Comparison of ENCODE assay signal across 33 cellular contexts in the genomic region with DNA sequence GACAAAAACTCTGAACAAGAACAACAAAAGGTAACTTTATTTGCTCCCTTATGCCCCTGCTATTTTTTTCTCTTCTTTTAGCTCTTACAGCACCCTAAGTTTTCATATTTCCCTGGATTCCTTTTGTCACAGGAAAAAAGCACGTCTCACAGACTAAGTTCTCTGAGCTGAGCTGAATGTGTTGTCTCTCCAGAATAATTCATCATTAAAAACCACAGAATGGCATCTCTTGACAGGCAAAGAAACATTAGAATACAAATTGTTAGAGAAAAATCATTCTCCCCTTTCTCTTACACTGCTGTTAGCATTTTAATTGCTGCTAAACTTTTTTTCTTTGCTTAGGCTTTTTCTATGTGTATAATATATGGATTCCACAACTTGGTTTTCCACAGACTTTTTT.
"Had no signal": no experiment of that assay in that cellular context is flagged by ENCODE, and none has a peak within 500 bp of the region (broad histone marks: within the 10 kb centered on the region; RNA-seq: fewer than 3 reads in every experiment).

No MANE protein-coding gene starts in this region.

- H3K36me3 ChIP-seq: breast epithelium, Peyer's patch, WERI-Rb-1 had no signal

- H3K4me3 Mint-ChIP-seq: activated CD4-positive, alpha-beta T cell treated with anti-CD3 and anti-CD28 coated beads, Interleukin-2, amount 10 ng/mL, durations not matched to agents 24 days and 14 days; activated CD8-positive, alpha-beta T cell treated with anti-CD3 and anti-CD28 coated beads for 36 hours; activated naive CD4-positive, alpha-beta T cell treated with anti-CD3 and anti-CD28 coated beads, Interleukin-2, amount 10 ng/mL, durations not matched to agents 7 days and 5 days; activated naive CD8-positive, alpha-beta T cell; activated naive CD8-positive, alpha-beta T cell treated with anti-CD3 and anti-CD28 coated beads, Interleukin-2, amount 50 U/mL, for 24 hours; activated T-cell treated with anti-CD3 and anti-CD28 coated beads, Interleukin-2, amount 50 U/mL, for 4 hours; IgD-negative memory B cell had no signal

- H3K4me1 ChIP-seq: breast epithelium, Peyer's patch, SJSA1 had no signal

- H3K4me3 ChIP-seq: body of pancreas, breast epithelium, Peyer's patch, SJSA1 had no signal

- H3K9me3 Mint-ChIP-seq: activated CD4-positive, alpha-beta T cell treated with anti-CD3 and anti-CD28 coated beads, Interleukin-2, amount 10 ng/mL, durations not matched to agents 24 days and 14 days; activated CD8-positive, alpha-beta T cell treated with anti-CD3 and anti-CD28 coated beads for 36 hours; activated naive CD4-positive, alpha-beta T cell treated with anti-CD3 and anti-CD28 coated beads, Interleukin-2, amount 10 ng/mL, durations not matched to agents 7 days and 5 days; activated naive CD8-positive, alpha-beta T cell treated with anti-CD3 and anti-CD28 coated beads, Interleukin-2, amount 50 U/mL, for 24 hours; activated T-cell treated with anti-CD3 and anti-CD28 coated beads, Interleukin-2, amount 50 U/mL, for 4 hours; IgD-negative memory B cell had no signal

- DNase-seq: activated CD4-positive, alpha-beta T cell treated with anti-CD3 and anti-CD28 coated beads, Interleukin-2, amount 10 ng/mL, durations not matched to agents 24 days and 14 days; activated CD4-positive, alpha-beta T cell treated with anti-CD3 and anti-CD28 coated beads, Interleukin-2, amount 50 U/mL, for 4 hours; activated CD4-positive, CD25-positive, alpha-beta regulatory T cell; activated CD8-positive, alpha-beta T cell treated with anti-CD3 and anti-CD28 coated beads for 36 hours; activated effector memory CD4-positive, alpha-beta T cell treated with Interleukin-2 at 50 U/mL for 16 hours; activated naive CD4-positive, alpha-beta T cell treated with anti-CD3 and anti-CD28 coated beads, Interleukin-2, amount 10 ng/mL, durations not matched to agents 7 days and 5 days; activated naive CD8-positive, alpha-beta T cell treated with anti-CD3 and anti-CD28 coated beads, Interleukin-2, amount 50 U/mL, for 24 hours; activated T-cell treated with anti-CD3 and anti-CD28 coated beads, Interleukin-2, amount 50 U/mL, for 4 hours; amniotic stem cell; aorta; body of pancreas; caudate nucleus; cerebellar nuclear complex; Karpas-422; KBM-7; NCI-H1048; NCI-H1436 treated with DMSO at 0.1 percent for 48 hours; NCI-H1694 treated with DMSO at 0.1 percent for 48 hours; NCI-H2029; NCI-H345; NCI-H524 treated with DMSO at 0.1 percent for 48 hours; Peyer's patch; RPMI8226; SHP77 treated with DMSO at 0.1 percent for 48 hours; SW 1271; T-helper 1 cell; T-helper 2 cell; T-helper 9 cell; WERI-Rb-1 had no signal

- H3K27ac ChIP-seq: body of pancreas, breast epithelium, Peyer's patch, SJSA1, WERI-Rb-1 had no signal

- H3K9me3 ChIP-seq: body of pancreas, breast epithelium, Peyer's patch, SJSA1 had no signal

- H3K4me1 Mint-ChIP-seq: activated CD4-positive, alpha-beta T cell treated with anti-CD3 and anti-CD28 coated beads, Interleukin-2, amount 10 ng/mL, durations not matched to agents 24 days and 14 days; activated naive CD4-positive, alpha-beta T cell treated with anti-CD3 and anti-CD28 coated beads, Interleukin-2, amount 10 ng/mL, durations not matched to agents 7 days and 5 days; activated naive CD8-positive, alpha-beta T cell treated with anti-CD3 and anti-CD28 coated beads, Interleukin-2, amount 50 U/mL, for 24 hours; IgD-negative memory B cell had no signal

- H3K27ac Mint-ChIP-seq: activated CD4-positive, alpha-beta T cell treated with anti-CD3 and anti-CD28 coated beads, Interleukin-2, amount 10 ng/mL, durations not matched to agents 24 days and 14 days; activated CD8-positive, alpha-beta T cell treated with anti-CD3 and anti-CD28 coated beads for 36 hours; activated naive CD4-positive, alpha-beta T cell treated with anti-CD3 and anti-CD28 coated beads, Interleukin-2, amount 10 ng/mL, durations not matched to agents 7 days and 5 days; activated naive CD8-positive, alpha-beta T cell; activated naive CD8-positive, alpha-beta T cell treated with anti-CD3 and anti-CD28 coated beads, Interleukin-2, amount 50 U/mL, for 24 hours; IgD-negative memory B cell had no signal

- H3K27me3 Mint-ChIP-seq: activated CD4-positive, alpha-beta T cell treated with anti-CD3 and anti-CD28 coated beads, Interleukin-2, amount 10 ng/mL, durations not matched to agents 24 days and 14 days; activated CD8-positive, alpha-beta T cell treated with anti-CD3 and anti-CD28 coated beads for 36 hours; activated naive CD4-positive, alpha-beta T cell treated with anti-CD3 and anti-CD28 coated beads, Interleukin-2, amount 10 ng/mL, durations not matched to agents 7 days and 5 days; activated naive CD8-positive, alpha-beta T cell; activated naive CD8-positive, alpha-beta T cell treated with anti-CD3 and anti-CD28 coated beads, Interleukin-2, amount 50 U/mL, for 24 hours; IgD-negative memory B cell had no signal

- H3K27me3 ChIP-seq: body of pancreas, breast epithelium, Peyer's patch, SJSA1 had no signal

- ATAC-seq: activated CD8-positive, alpha-beta T cell treated with anti-CD3 and anti-CD28 coated beads for 36 hours; activated naive CD8-positive, alpha-beta T cell treated with anti-CD3 and anti-CD28 coated beads, Interleukin-2, amount 50 U/mL, for 24 hours; activated T-cell treated with anti-CD3 and anti-CD28 coated beads, Interleukin-2, amount 50 U/mL, for 4 hours; body of pancreas had no signal
